8 cellular contexts compared by ENCODE assay signal in the genomic region with DNA sequence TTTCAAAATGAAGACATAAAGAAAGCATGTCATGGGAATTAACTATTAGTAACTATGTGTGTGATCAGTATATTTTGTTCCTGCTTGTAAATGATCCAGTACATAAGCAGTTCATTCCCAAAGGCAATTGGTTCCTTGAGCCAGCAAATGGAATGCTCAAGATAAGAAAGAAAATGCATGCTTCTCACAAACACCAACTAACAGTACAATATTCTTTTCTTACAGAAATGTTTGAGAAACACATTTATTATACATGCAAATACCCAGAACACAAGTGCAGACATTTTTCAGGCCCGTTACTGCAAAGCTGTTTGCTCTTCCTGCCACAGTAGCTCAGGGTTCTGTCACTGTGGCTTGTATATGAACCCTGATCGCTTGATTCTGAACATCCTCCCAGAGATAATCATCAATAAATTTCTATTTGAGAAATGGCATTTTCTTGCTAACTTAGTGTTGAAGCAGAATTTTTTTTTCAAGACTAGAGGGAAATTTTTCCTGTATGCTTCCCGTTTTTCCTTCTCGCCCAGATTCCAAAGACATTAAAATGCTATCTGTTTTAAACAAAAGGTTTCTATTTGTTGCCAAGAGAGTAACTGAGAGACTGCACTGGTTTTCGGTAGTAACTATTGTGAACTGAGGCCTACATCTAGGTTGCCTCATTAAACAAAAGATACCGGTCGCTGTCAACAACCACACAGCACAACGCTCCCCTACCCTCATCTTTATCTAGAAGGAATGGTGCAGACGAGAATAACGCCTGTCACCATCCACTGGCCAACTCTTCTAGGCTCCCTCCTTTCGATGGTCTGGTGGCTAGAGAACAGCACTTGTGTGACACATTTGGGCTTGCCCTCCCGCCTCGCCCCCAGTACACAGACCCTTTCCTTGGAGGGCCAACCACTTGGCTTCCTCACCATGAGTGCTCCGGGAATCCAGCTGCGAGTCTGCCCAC. TPM values are rescaled to one million over a fixed set of nuclear protein-coding genes. Genes with fewer than 3 reads are reported as not detected.
DNase-seq lines count a peak whose midpoint lies in the region; ATAC-seq and TF ChIP-seq lines count a peak whose summit lies in the region.

No MANE protein-coding gene starts in this region.

- H3K27me3 Mint-ChIP-seq in activated T-helper 17 cell treated with anti-CD3 and anti-CD28 coated beads, Interleukin-2, amount 50 U/mL, for 72 hours = no peaks in the 10 kb centered on the region

- peak overlapping the region; percentile 88 for H3K27ac Mint-ChIP-seq in activated T-helper 17 cell treated with anti-CD3 and anti-CD28 coated beads, Interleukin-2, amount 50 U/mL, for 72 hours

- H3K36me3 ChIP-seq in ES-I3 (ENCODE audit: insufficient read depth, low read length) (no peaks in the 10 kb centered on the region), MM.1S (replicated peaks; ENCODE audit: insufficient read depth, low read length) (no peaks in the 10 kb centered on the region), gastroesophageal sphincter (no peaks in the 10 kb centered on the region), osteoblast (ENCODE audit: insufficient read depth, low read length) (no peaks in the 10 kb centered on the region)

- peaks cover 8% of the 10 kb centered on the region; the same call in 1 of the 2 replicates for H3F3A ChIP-seq in MM.1S (ENCODE audit: insufficient read depth, low read length)

- 0 to 2% methylated on average over 8 to 11 of the region's 15 CpGs for WGBS in gastroesophageal sphincter (ENCODE audit: low coverage in 1 of 2), 2 donors

- H3K4me1 ChIP-seq in ES-I3 (ENCODE audit: insufficient read depth, low read length) = peaks cover 30% of the 10 kb centered on the region
- H3K4me1 ChIP-seq in MM.1S (ENCODE audit: low read length) = peaks cover 5% of the 10 kb centered on the region; the same call in 1 of the 2 replicates
- H3K4me1 ChIP-seq in gastroesophageal sphincter = peaks cover 6 to 70% (median 16%) of the 10 kb centered on the region in 3 donors
- H3K4me1 ChIP-seq in osteoblast (ENCODE audit: insufficient read depth, low read length) = peaks cover 34% of the 10 kb centered on the region

- H3K4me1 Mint-ChIP-seq in activated T-helper 17 cell treated with anti-CD3 and anti-CD28 coated beads, Interleukin-2, amount 50 U/mL, for 72 hours = peaks cover 43% of the 10 kb centered on the region

- peak overlapping the region; percentile 92 for H3K4me3 Mint-ChIP-seq in activated T-helper 17 cell treated with anti-CD3 and anti-CD28 coated beads, Interleukin-2, amount 50 U/mL, for 72 hours

- H4K20me1 ChIP-seq in MM.1S (ENCODE audit: insufficient read depth, low read length) = no peaks in the 10 kb centered on the region
- H4K20me1 ChIP-seq in osteoblast (ENCODE audit: insufficient read depth, low read length) = peaks cover 10% of the 10 kb centered on the region

- H3K79me2 ChIP-seq in MM.1S (ENCODE audit: low read length) = peaks cover 14% of the 10 kb centered on the region
- H3K79me2 ChIP-seq in osteoblast (ENCODE audit: insufficient read depth, low read length) = peaks cover 59% of the 10 kb centered on the region

- peaks cover 5% of the 10 kb centered on the region for H3K36me3 Mint-ChIP-seq in activated T-helper 17 cell treated with anti-CD3 and anti-CD28 coated beads, Interleukin-2, amount 50 U/mL, for 72 hours (ENCODE audit: low read depth)

- H3K27me3 ChIP-seq in MM.1S (replicated peaks; ENCODE audit: insufficient read depth, low read length) (no peaks in the 10 kb centered on the region), gastroesophageal sphincter (no peaks in the 10 kb centered on the region), osteoblast (ENCODE audit: insufficient read depth, low read length) (no peaks in the 10 kb centered on the region)

- DNase-seq in MM.1S (no peak), osteoblast (ENCODE audit: insufficient read length, low spot score, missing footprints) (peak; percentile 86), NCI-H1048 (lab: John Stamatoyannopoulos, UW) (no peak)

- H3K9ac ChIP-seq in ES-I3 (ENCODE audit: low read depth, low read length) = peak overlapping the region; percentile 86; the same call in 1 of the 2 replicates
- peak overlapping the region; percentile 26; the same call in 1 of the 2 replicates for H3K9ac ChIP-seq in MM.1S (ENCODE audit: low read length)

- H3K9me3 ChIP-seq in ES-I3 (ENCODE audit: control insufficient read depth, insufficient read depth, low read length) (no peaks in the 10 kb centered on the region), MM.1S (replicated peaks; ENCODE audit: insufficient read depth, low read length) (no peaks in the 10 kb centered on the region), gastroesophageal sphincter (no peaks in the 10 kb centered on the region), osteoblast (ENCODE audit: low read depth, low read length) (no peaks in the 10 kb centered on the region)

- peak; percentile 37 for ATAC-seq in activated T-helper 17 cell treated with anti-CD3 and anti-CD28 coated beads, Interleukin-2, amount 50 U/mL, for 72 hours (replicated peaks)
- no peak for ATAC-seq in gastroesophageal sphincter
- ATAC-seq in HG02571 (IDR thresholded peaks at IDR 0.05; ENCODE audit: unreplicated experiment) = no peak
- no peak for ATAC-seq in GM21526 (IDR thresholded peaks at IDR 0.05; ENCODE audit: low FRiP score, unreplicated experiment)

- TF ChIP-seq EP300 in gastroesophageal sphincter (IDR thresholded peaks at IDR 0.05) = no peak

- H2AFZ ChIP-seq in MM.1S (ENCODE audit: low read length) = peak overlapping the region; percentile 46
- H2AFZ ChIP-seq in osteoblast (ENCODE audit: low read length) = peak overlapping the region; percentile 50

- H3K4me2 ChIP-seq in MM.1S (ENCODE audit: low read depth, low read length) = peak overlapping the region; percentile 80
- H3K4me2 ChIP-seq in osteoblast (ENCODE audit: insufficient read depth, low read length) = peak overlapping the region; percentile 81

- no peaks in the 10 kb centered on the region for H3K9me3 Mint-ChIP-seq in activated T-helper 17 cell treated with anti-CD3 and anti-CD28 coated beads, Interleukin-2, amount 50 U/mL, for 72 hours

- no peak for TF ChIP-seq POLR2A in gastroesophageal sphincter (IDR thresholded peaks at IDR 0.05)

- H3K9me2 ChIP-seq in MM.1S (replicated peaks; ENCODE audit: insufficient read depth, low read length) = no peaks in the 10 kb centered on the region

- H3K27ac ChIP-seq in MM.1S (ENCODE audit: low read length) = no peak overlapping the region
- peak overlapping the region; percentile 77 to 99 (median 94) for H3K27ac ChIP-seq in gastroesophageal sphincter
- H3K27ac ChIP-seq in osteoblast (ENCODE audit: low read depth, low read length) = peak overlapping the region; percentile 56

- H3K4me3 ChIP-seq in MM.1S (ENCODE audit: low read length) (peak overlapping the region; percentile 70), gastroesophageal sphincter (peak overlapping the region; percentile 85 to 87), osteoblast (ENCODE audit: insufficient read depth, low read length) (peak overlapping the region; percentile 88)

- TF ChIP-seq CTCF in MM.1S (IDR thresholded peaks at IDR 0.05; ENCODE audit: low read length) = no peak
- no peak for TF ChIP-seq CTCF in gastroesophageal sphincter (IDR thresholded peaks at IDR 0.05)
- TF ChIP-seq CTCF in osteoblast (IDR thresholded peaks at IDR 0.05; ENCODE audit: extremely low read depth, low read depth, low read length) = no peak

RNA-seq across cellular contexts. Expression of gene GNAQ, which starts 1.7 kb away (rescaled TPM):
- total RNA-seq in activated T-helper 17 cell treated with anti-CD3 and anti-CD28 coated beads, Interleukin-2, amount 50 U/mL, for 72 hours = 10 to 100 TPM; 12.8 to 18.5 TPM
- total RNA-seq in gastroesophageal sphincter = 10 to 100 TPM; 57.6 to 86.4 (median 70.8) TPM
- total RNA-seq in osteoblast = 63.9 and 64.8 TPM in 2 replicates
